In genomic region chr1:15399710-15400109, GRCh38 we compare ENCODE assay signal across 25 cellular contexts. TPM values are rescaled to one million over a fixed set of nuclear protein-coding genes. Genes with fewer than 3 reads are reported as not detected.
"Had no signal": no experiment of that assay in that cellular context is flagged by ENCODE, and none has a peak within 500 bp of the region (broad histone marks: within the 10 kb centered on the region; RNA-seq: fewer than 3 reads in every experiment).

No MANE protein-coding gene starts in this region.

- H3K27ac Mint-ChIP-seq: stimulated activated memory B cell treated with anti-CD40 and anti-IgM and Interleukin-4, amounts not matched to agents 10 μg/mL and 1 μg/mL and 100 μg/mL, for 72 hours; stimulated activated naive CD8-positive, alpha-beta T cell treated with anti-CD3 and anti-CD28 coated beads, Interleukin-15, Interleukin-2, amounts not matched to agents 100 ng/mL and 50 ng/mL, for 24 hours had no signal

- H3K27ac ChIP-seq: spleen, testis, tibial nerve had no signal

- H3K4me1 Mint-ChIP-seq: naive B cell, neural crest cell had no signal

- H3K9me3 Mint-ChIP-seq: stimulated activated naive CD8-positive, alpha-beta T cell treated with anti-CD3 and anti-CD28 coated beads, Interleukin-15, Interleukin-2, amounts not matched to agents 100 ng/mL and 50 ng/mL, for 24 hours had no signal

- DNase-seq: cortex of kidney; dorsolateral prefrontal cortex; effector CD8-positive, alpha-beta T cell; esophagus squamous epithelium; foreskin keratinocyte; left colon; left ventricle myocardium superior; mesendoderm; naive B cell; posterior cingulate gyrus; spleen; stimulated activated CD4-positive, alpha-beta T cell treated with anti-CD3 and anti-CD28 coated beads, Interleukin-15, amount 100 ng/mL, for 24 hours; stimulated activated CD4-positive, alpha-beta T cell treated with anti-CD3 and anti-CD28 coated beads, Interleukin-1b, Interleukin-23, amount 100 ng/mL, for 48 hours; stimulated activated CD4-positive, alpha-beta T cell treated with anti-CD3 and anti-CD28 coated beads, Interleukin-4, amount 100 ng/mL, for 24 hours; testis had no signal

- H3K27me3 Mint-ChIP-seq: stimulated activated memory B cell treated with anti-CD40 and anti-IgM and Interleukin-4, amounts not matched to agents 10 μg/mL and 1 μg/mL and 100 μg/mL, for 72 hours; stimulated activated naive CD8-positive, alpha-beta T cell treated with anti-CD3 and anti-CD28 coated beads, Interleukin-15, Interleukin-2, amounts not matched to agents 100 ng/mL and 50 ng/mL, for 24 hours had no signal

- H3K36me3 Mint-ChIP-seq: naive B cell; stimulated activated memory B cell treated with anti-CD40 and anti-IgM and Interleukin-4, amounts not matched to agents 10 μg/mL and 1 μg/mL and 100 μg/mL, for 72 hours had no signal

- ATAC-seq: left colon; left ventricle myocardium superior; sciatic nerve; stimulated activated memory B cell treated with anti-CD40 and anti-IgM and Interleukin-4, amounts not matched to agents 10 μg/mL and 1 μg/mL and 100 μg/mL, for 72 hours had no signal

- H3K4me3 Mint-ChIP-seq: naive B cell; neural crest cell; stimulated activated memory B cell treated with anti-CD40 and anti-IgM and Interleukin-4, amounts not matched to agents 10 μg/mL and 1 μg/mL and 100 μg/mL, for 72 hours; stimulated activated naive CD8-positive, alpha-beta T cell treated with anti-CD3 and anti-CD28 coated beads, Interleukin-15, Interleukin-2, amounts not matched to agents 100 ng/mL and 50 ng/mL, for 24 hours had no signal

RNA-seq across cellular contexts. Expression of gene CTRC, which starts 38.5 kb away (rescaled TPM):
- total RNA-seq: esophagus squamous epithelium, foreskin keratinocyte, kidney epithelial cell, left ventricle myocardium superior, osteocyte, pulmonary artery endothelial cell, skeletal muscle tissue, ureter had no signal

RNA-seq across cellular contexts. Expression of gene CELA2A, which starts 56.8 kb away (rescaled TPM):
- total RNA-seq: dorsolateral prefrontal cortex, esophagus squamous epithelium, foreskin keratinocyte, kidney epithelial cell, left colon, left ventricle myocardium superior, neural crest cell, osteocyte, pulmonary artery endothelial cell, skeletal muscle tissue had no signal
